Comparison of ENCODE assay signal across 25 cellular contexts in the genomic region with DNA sequence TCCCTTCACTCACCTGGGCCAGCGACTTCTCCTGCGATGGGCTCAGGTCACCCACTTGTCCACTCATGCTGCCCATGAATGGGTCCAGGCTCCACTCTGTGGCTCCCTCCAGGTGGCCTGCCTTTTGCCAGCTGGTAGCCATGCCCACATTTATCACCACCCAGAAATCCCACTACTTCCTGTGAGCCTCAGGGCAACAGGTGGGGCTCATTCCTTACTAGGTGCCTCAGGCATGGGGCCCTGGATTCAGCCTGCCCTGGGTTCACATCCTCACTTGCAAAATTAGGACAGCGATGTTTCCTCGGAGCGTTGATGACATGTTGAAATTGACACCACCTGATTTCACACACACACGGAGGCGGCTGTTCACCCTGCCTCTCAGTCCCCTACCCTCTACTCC. TPM values are rescaled to one million over a fixed set of nuclear protein-coding genes. Genes with fewer than 3 reads are reported as not detected.
A peak's percentile ranks its signal among the peaks of the same experiment; 100 is the strongest.
DNase-seq lines count a peak whose midpoint lies in the region; ATAC-seq and TF ChIP-seq lines count a peak whose summit lies in the region.
"Had no signal": no experiment of that assay in that cellular context is flagged by ENCODE, and none has a peak within 500 bp of the region (broad histone marks: within the 10 kb centered on the region; RNA-seq: fewer than 3 reads in every experiment).

Gene SEC14L6 (minus strand): TSS at position 126 of the 400 bp plus-strand sequence. CDS start 59 bp downstream, at position 67.

- H3K9me3 Mint-ChIP-seq in glutamatergic neuron (ENCODE audit: unreplicated experiment) (peaks cover 1% of the 10 kb centered on the region), neural progenitor cell (no peaks in the 10 kb centered on the region)
- H3K9me3 Mint-ChIP-seq: CD4-positive, alpha-beta T cell had no signal

- no peaks in the 10 kb centered on the region for H3K79me1 ChIP-seq in IMR-90 (ENCODE audit: low read depth in 1 of 2, low read length in 2 of 2)

- 56% methylated on average over 5 of the region's 7 CpGs; no CpG with 5 or more reads in 1 of the 2 experiments for WGBS in IMR-90 (ENCODE audit: extremely low coverage in 2 of 2, insufficient read length in 1 of 2), 2 experiments
- whole genome bisulfite sequencing in upper lobe of left lung, 2 donors: 80 to 94% methylated on average over 7 of the region's 7 CpGs

- CTCF ChIA-PET in IMR-90 (lab: Yijun Ruan, JAX): no interaction called here

- H3K18ac ChIP-seq in IMR-90 (ENCODE audit: low read depth, low read length): no peak within 1 kb of the TSS

- DNase-seq in IMR-90 (no peak), glutamatergic neuron (no peak), neural progenitor cell (ENCODE audit: low spot score) (no peak), upper lobe of left lung (no peak), NCI-H82 treated with DMSO at 0.1 percent for 48 hours (lab: John Stamatoyannopoulos, UW; ENCODE audit: unreplicated experiment) (no peak), medulla oblongata (ENCODE audit: extremely low spot score) (no peak), islet precursor cell (no peak)
- DNase-seq: CD4-positive, alpha-beta T cell; COR-L47; Kasumi-1; NCI-H1092 treated with DMSO at 0.1 percent for 48 hours; NCI-H1436; NCI-H187; NCI-H2081 treated with DMSO at 0.1 percent for 48 hours; NCI-H2171 treated with DMSO at 0.1 percent for 48 hours; NCI-H345; NCI-H510A treated with DMSO at 0.1 percent for 48 hours; PC-3 had no signal

- no peak within 1 kb of the TSS for H3K56ac ChIP-seq in IMR-90 (ENCODE audit: extremely low read depth, insufficient read depth, low read length)

- no peak for TF ChIP-seq POLR2A in IMR-90 (IDR thresholded peaks at IDR 0.05; ENCODE audit: low read depth, low read length)
- no peak for TF ChIP-seq POLR2A in upper lobe of left lung (IDR thresholded peaks at IDR 0.05)

- no peak within 1 kb of the TSS for H3K4ac ChIP-seq in IMR-90 (ENCODE audit: low read depth, low read length)

- intact Hi-C loops in IMR-90 (cut with micrococcal nuclease): no loop called here

- H3K36me3 Mint-ChIP-seq in glutamatergic neuron (ENCODE audit: unreplicated experiment): peaks cover 5% of the 10 kb centered on the region
- H3K36me3 Mint-ChIP-seq in neural progenitor cell: no peaks in the 10 kb centered on the region

- H3K27ac Mint-ChIP-seq in glutamatergic neuron (ENCODE audit: unreplicated experiment) (peak within 1 kb of the TSS; percentile 52), neural progenitor cell (peak within 1 kb of the TSS; percentile 65)
- H3K27ac Mint-ChIP-seq: CD4-positive, alpha-beta T cell had no signal

- H3K27me3 Mint-ChIP-seq in glutamatergic neuron (ENCODE audit: unreplicated experiment) (peaks cover 18% of the 10 kb centered on the region), neural progenitor cell (ENCODE audit: insufficient read depth, low read depth) (peaks cover 4% of the 10 kb centered on the region)

- no peak within 1 kb of the TSS for H4K91ac ChIP-seq in IMR-90 (ENCODE audit: insufficient read depth, low read depth, low read length)

- no peaks in the 10 kb centered on the region for H3K36me3 ChIP-seq in IMR-90 (ENCODE audit: control insufficient read depth, insufficient read depth, low read length)
- no peaks in the 10 kb centered on the region for H3K36me3 ChIP-seq in neural progenitor cell
- no peaks in the 10 kb centered on the region for H3K36me3 ChIP-seq in upper lobe of left lung
- H3K36me3 ChIP-seq: BLaER1, SJSA1 had no signal

- H3F3A ChIP-seq in neural progenitor cell (ENCODE audit: low read depth): peaks cover 7% of the 10 kb centered on the region

- no peak for TF ChIP-seq EP300 in upper lobe of left lung (IDR thresholded peaks at IDR 0.05)

- no peaks in the 10 kb centered on the region for H3K9me1 ChIP-seq in IMR-90 (ENCODE audit: insufficient read depth, low read length)

- in situ Hi-C loops in IMR-90 (cut with MboI; ENCODE audit: low sequenced_read_pairs): no loop called here

- no peaks in the 10 kb centered on the region for H3K79me2 ChIP-seq in neural progenitor cell (ENCODE audit: low read depth)

- H2AK5ac ChIP-seq in IMR-90 (ENCODE audit: low read depth, low read length): no peak within 1 kb of the TSS

- H2AK9ac ChIP-seq in IMR-90 (replicated peaks; ENCODE audit: low read depth, low read length, poor library complexity): no peak within 1 kb of the TSS

- H3K4me1 Mint-ChIP-seq in glutamatergic neuron (ENCODE audit: low read depth, unreplicated experiment): no peaks in the 10 kb centered on the region
- H3K4me1 Mint-ChIP-seq in neural progenitor cell: peaks cover 23% of the 10 kb centered on the region

- no peak within 1 kb of the TSS for H2BK20ac ChIP-seq in IMR-90 (ENCODE audit: low read depth, low read length)

- H3K27ac ChIP-seq in IMR-90 (ENCODE audit: insufficient read depth, low read length) (no peak within 1 kb of the TSS), neural progenitor cell (no peak within 1 kb of the TSS), upper lobe of left lung (no peak within 1 kb of the TSS)
- H3K27ac ChIP-seq: BLaER1, HL-60, SJSA1 had no signal

- no peak within 1 kb of the TSS for H3K4me2 ChIP-seq in IMR-90 (ENCODE audit: low read depth, low read length)
- no peak within 1 kb of the TSS for H3K4me2 ChIP-seq in neural progenitor cell
- H3K4me2 ChIP-seq: BLaER1 had no signal

- no peak for TF ChIP-seq CTCF in IMR-90 (conservative IDR thresholded peaks at IDR 0.05; ENCODE audit: low read depth, low read length)
- TF ChIP-seq CTCF in glutamatergic neuron (IDR thresholded peaks at IDR 0.05; ENCODE audit: partially characterized antibody, unreplicated experiment): no peak
- TF ChIP-seq CTCF in neural progenitor cell (IDR thresholded peaks at IDR 0.05): no peak
- TF ChIP-seq CTCF in upper lobe of left lung (IDR thresholded peaks at IDR 0.05): no peak

- no peak within 1 kb of the TSS for H2BK120ac ChIP-seq in IMR-90 (ENCODE audit: low read depth, low read length)

- TF ChIP-seq RAD21 in IMR-90 (IDR thresholded peaks at IDR 0.05; ENCODE audit: low read length): no peak

- H3K4me1 ChIP-seq in IMR-90 (ENCODE audit: control insufficient read depth, insufficient read depth, low read length): peaks cover 2% of the 10 kb centered on the region; the same call in 1 of the 2 replicates
- peaks cover 5% of the 10 kb centered on the region for H3K4me1 ChIP-seq in neural progenitor cell
- peaks cover 4 to 12% (median 6%) of the 10 kb centered on the region in 4 donors for H3K4me1 ChIP-seq in upper lobe of left lung
- H3K4me1 ChIP-seq: BLaER1, SJSA1 had no signal

- H2AFZ ChIP-seq in IMR-90 (replicated peaks; ENCODE audit: low read length, poor library complexity): peak within 1 kb of the TSS; percentile 32
- H2AFZ ChIP-seq in neural progenitor cell (replicated peaks): no peak within 1 kb of the TSS

- H4K20me1 ChIP-seq in IMR-90 (ENCODE audit: insufficient read depth, low read length): no peaks in the 10 kb centered on the region; the same call in 1 of the 2 replicates
- no peaks in the 10 kb centered on the region for H4K20me1 ChIP-seq in neural progenitor cell (ENCODE audit: low read depth)
- H4K20me1 ChIP-seq: BLaER1 had no signal

- POLR2A ChIA-PET in IMR-90 (lab: Charles Lee; ENCODE audit: unreplicated experiment): no interaction called here

- H4K8ac ChIP-seq in IMR-90 (ENCODE audit: low read depth in 2 of 2, low read length in 2 of 2): no peak within 1 kb of the TSS

- peaks cover 63% of the 10 kb centered on the region for H3K27me3 ChIP-seq in IMR-90 (ENCODE audit: control insufficient read depth, insufficient read depth, low read length)
- peaks cover 19% of the 10 kb centered on the region for H3K27me3 ChIP-seq in neural progenitor cell
- no peaks in the 10 kb centered on the region for H3K27me3 ChIP-seq in upper lobe of left lung
- H3K27me3 ChIP-seq: BLaER1 had no signal

- BruUV-seq in IMR-90 (replicated peaks; lab: Mats Ljungman, UMichigan): no TSS peak

- H2BK15ac ChIP-seq in IMR-90 (ENCODE audit: low read depth, low read length): no peak within 1 kb of the TSS

- dilution Hi-C loops in IMR-90 (cut with HindIII; ENCODE audit: low sequenced_read_pairs, unreplicated experiment): no loop called here

- no peak within 1 kb of the TSS for H3K9ac ChIP-seq in IMR-90 (ENCODE audit: low read depth, low read length)
- H3K9ac ChIP-seq in neural progenitor cell: no peak within 1 kb of the TSS
- H3K9ac ChIP-seq: BLaER1 had no signal

- H3K4me3 ChIP-seq in IMR-90 (ENCODE audit: insufficient read depth, low read depth, low read length): no peak within 1 kb of the TSS
- H3K4me3 ChIP-seq in neural progenitor cell: no peak within 1 kb of the TSS
- H3K4me3 ChIP-seq in upper lobe of left lung: no peak within 1 kb of the TSS
- H3K4me3 ChIP-seq: BLaER1, GM12878, SJSA1 had no signal

- H3K23ac ChIP-seq in IMR-90 (ENCODE audit: low read depth, low read length): no peak within 1 kb of the TSS

- no peak within 1 kb of the TSS for H3K4me3 Mint-ChIP-seq in glutamatergic neuron (ENCODE audit: unreplicated experiment)
- H3K4me3 Mint-ChIP-seq in neural progenitor cell: peak within 1 kb of the TSS; percentile 48
- H3K4me3 Mint-ChIP-seq: CD4-positive, alpha-beta T cell had no signal

- no peak within 1 kb of the TSS for H4K5ac ChIP-seq in IMR-90 (ENCODE audit: low read depth, low read length)

- H3K9me3 ChIP-seq in IMR-90 (ENCODE audit: control insufficient read depth, insufficient read depth, low read length) (no peaks in the 10 kb centered on the region), neural progenitor cell (ENCODE audit: low read depth) (no peaks in the 10 kb centered on the region), upper lobe of left lung (no peaks in the 10 kb centered on the region)
- H3K9me3 ChIP-seq: BLaER1, SJSA1 had no signal

- ATAC-seq in IMR-90 (ENCODE audit: low read depth) (no peak), upper lobe of left lung (ENCODE audit: low FRiP score in 2 of 2) (no peak)
- ATAC-seq: GM12878, PC-3 had no signal

- H2BK5ac ChIP-seq in IMR-90 (ENCODE audit: low read depth, low read length, poor library complexity, severe bottlenecking): no peak within 1 kb of the TSS

- no peak within 1 kb of the TSS for H3K14ac ChIP-seq in IMR-90 (replicated peaks; ENCODE audit: low read depth, low read length)

TF ChIP-seq in IMR-90, 13 proteins besides CTCF, POLR2A, EP300 and RAD21 (continues in another document):
- no peak for TF ChIP-seq ELK1 (IDR thresholded peaks at IDR 0.05; ENCODE audit: borderline replicate concordance, low read depth, low read length)

RNA-seq across cellular contexts. Expression of gene SEC14L6, which starts in this region (rescaled TPM):
- total RNA-seq in IMR-90 (2012; rRNA removed) (not detected in 2 replicates), glutamatergic neuron (ENCODE audit: unreplicated experiment) (not detected), neural progenitor cell (ENCODE audit: low replicate concordance) (2.4 and 2.7 TPM in 2 replicates), upper lobe of left lung (10 to 100 TPM; 11.4 to 41.3 (median 20.9) TPM)
- polyA plus RNA-seq in IMR-90 (2012; rRNA removed): 0.09 TPM in 1 of 2 replicates, not detected in the other
- 0.08 and 0.23 TPM in 2 replicates for polyA plus RNA-seq in IMR-90 (2012; cell fraction: cytosol; rRNA removed)
- 0.04 and 0.09 TPM in 2 replicates for polyA plus RNA-seq in IMR-90 (2012; cell fraction: nucleus; rRNA removed; ENCODE audit: low replicate concordance)
- total RNA-seq: CD4-positive, alpha-beta T cell; GM12878; H4; M059J; PC-3; RPMI7951; SJSA1 had no signal
- polyA plus RNA-seq: GM12878 had no signal
